Comparison of ENCODE assay signal across 1 cellular context in the genomic region with DNA sequence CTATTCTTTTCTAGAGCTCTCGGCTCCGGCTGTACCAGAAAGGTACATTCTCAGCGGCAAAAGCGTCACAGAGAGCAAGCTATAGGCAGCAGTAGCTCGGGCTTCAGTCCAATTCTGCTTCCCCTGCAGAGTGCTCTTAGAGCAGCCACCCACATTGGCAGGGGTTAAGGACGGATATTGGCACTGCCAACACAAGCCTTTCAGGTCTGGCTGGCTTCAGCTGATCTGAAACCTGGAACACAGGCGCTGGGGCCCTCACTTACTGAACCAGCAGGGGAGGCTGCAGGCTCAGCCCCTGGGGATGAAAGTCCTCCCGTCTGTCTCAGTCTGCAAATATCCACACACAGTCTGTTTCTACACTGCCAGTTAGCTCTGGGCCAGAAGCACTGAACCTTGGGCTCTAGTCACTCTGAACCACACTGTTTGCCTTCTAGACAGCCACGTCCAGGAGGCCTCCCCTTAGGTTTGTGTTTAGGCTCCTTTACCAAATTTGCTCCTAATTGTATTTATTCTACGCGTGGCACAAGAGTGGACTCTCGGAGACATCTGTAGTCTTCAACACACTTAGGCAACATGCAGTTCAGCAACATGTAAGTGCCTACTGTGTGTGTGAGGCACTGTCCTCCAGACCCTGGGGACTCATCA.
TF ChIP-seq lines count a peak whose summit lies in the region.

No MANE protein-coding gene starts in this region.

TF ChIP-seq in IMR-90, 13 proteins besides CTCF, POLR2A, EP300 and RAD21:
- TF ChIP-seq SMC3 (IDR thresholded peaks at IDR 0.05; ENCODE audit: low read depth, low read length) (peak; percentile 82), BHLHE40 (IDR thresholded peaks at IDR 0.05; ENCODE audit: low read depth, low read length) (no peak), RFX5 (IDR thresholded peaks at IDR 0.05; ENCODE audit: low read depth, low read length) (no peak)
TF ChIP-seq in IMR-90: peak in this region for 1.
